24 cellular contexts compared by ENCODE assay signal in the genomic region with DNA sequence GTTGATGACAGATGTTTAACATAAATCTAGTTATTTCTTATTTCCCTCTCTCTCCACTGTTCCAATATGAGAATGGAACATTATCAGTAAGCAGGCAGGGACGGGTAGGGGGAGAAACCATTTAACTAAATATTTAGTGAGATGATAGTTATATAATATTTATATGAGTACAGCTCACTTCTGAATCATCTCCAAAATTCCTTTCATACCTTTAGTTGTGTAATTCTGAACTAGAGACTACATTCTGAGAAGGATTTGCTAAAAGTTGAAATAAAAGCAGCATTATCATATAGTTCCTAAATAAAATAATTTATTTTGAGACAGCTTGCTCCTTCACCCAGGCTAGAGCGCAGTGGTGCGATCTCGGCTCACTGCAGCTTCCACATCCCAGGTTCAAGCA. TPM values are rescaled to one million over a fixed set of nuclear protein-coding genes. Genes with fewer than 3 reads are reported as not detected.
"Had no signal": no experiment of that assay in that cellular context is flagged by ENCODE, and none has a peak within 500 bp of the region (broad histone marks: within the 10 kb centered on the region; RNA-seq: fewer than 3 reads in every experiment).

No MANE protein-coding gene starts in this region.

- H3K27ac Mint-ChIP-seq: activated CD4-positive, alpha-beta T cell treated with anti-CD3 and anti-CD28 coated beads, Interleukin-2, amount 10 ng/mL, durations not matched to agents 24 days and 14 days; activated CD8-positive, alpha-beta T cell treated with anti-CD3 and anti-CD28 coated beads for 36 hours; activated naive CD8-positive, alpha-beta T cell treated with anti-CD3 and anti-CD28 coated beads, Interleukin-2, amount 10 ng/mL, durations not matched to agents 7 days and 5 days; activated T-helper 2 cell treated with anti-CD3 and anti-CD28 coated beads, Interferon-gamma antibody, Interleukin-2, Interleukin-4, amounts not matched to agents 10 μg/mL and 5 μg/mL and 100 μg/mL, durations not matched to agents 14 hours and 24 hours and 36 hours; brain; memory B cell; neural progenitor cell; stimulated activated effector memory CD8-positive, alpha-beta T cell treated with anti-CD3 and anti-CD28 coated beads, Interleukin-12 subunit alpha, Interleukin-12 subunit beta, amount 100 ng/mL, for 72 hours had no signal

- H3K9ac ChIP-seq: neural progenitor cell had no signal

- H3K36me3 Mint-ChIP-seq: activated naive CD8-positive, alpha-beta T cell treated with anti-CD3 and anti-CD28 coated beads, Interleukin-2, amount 10 ng/mL, durations not matched to agents 7 days and 5 days; memory B cell; stimulated activated effector memory CD8-positive, alpha-beta T cell treated with anti-CD3 and anti-CD28 coated beads, Interleukin-12 subunit alpha, Interleukin-12 subunit beta, amount 100 ng/mL, for 72 hours had no signal

- H3K4me1 Mint-ChIP-seq: memory B cell had no signal

- H3K4me3 Mint-ChIP-seq: activated CD4-positive, alpha-beta T cell treated with anti-CD3 and anti-CD28 coated beads, Interleukin-2, amount 10 ng/mL, durations not matched to agents 24 days and 14 days; activated CD8-positive, alpha-beta T cell treated with anti-CD3 and anti-CD28 coated beads for 36 hours; activated naive CD8-positive, alpha-beta T cell treated with anti-CD3 and anti-CD28 coated beads, Interleukin-2, amount 10 ng/mL, durations not matched to agents 7 days and 5 days; brain; memory B cell; neural progenitor cell; stimulated activated effector memory CD8-positive, alpha-beta T cell treated with anti-CD3 and anti-CD28 coated beads, Interleukin-12 subunit alpha, Interleukin-12 subunit beta, amount 100 ng/mL, for 72 hours had no signal

- H3K4me1 ChIP-seq: heart left ventricle, prostate gland, right atrium auricular region, stomach had no signal

- ATAC-seq: activated CD8-positive, alpha-beta T cell treated with anti-CD3 and anti-CD28 coated beads for 36 hours; gastrocnemius medialis; heart left ventricle; left ventricle myocardium superior; stimulated activated effector memory CD8-positive, alpha-beta T cell treated with anti-CD3 and anti-CD28 coated beads, Interleukin-12 subunit alpha, Interleukin-12 subunit beta, amount 100 ng/mL, for 72 hours had no signal

- H3K4me3 ChIP-seq: gastrocnemius medialis, heart left ventricle, neural progenitor cell, prostate gland, right atrium auricular region, skin epidermis, stomach had no signal

- H3K27me3 ChIP-seq: gastrocnemius medialis, heart left ventricle, neural progenitor cell, right atrium auricular region, stomach had no signal

- H3K27me3 Mint-ChIP-seq: brain had no signal

- H3K9me3 ChIP-seq: gastrocnemius medialis, heart left ventricle, prostate gland, right atrium auricular region, stomach had no signal

- H3K27ac ChIP-seq: gastrocnemius medialis, heart left ventricle, neural progenitor cell, prostate gland, right atrium auricular region, skin epidermis, stomach had no signal

- H2AFZ ChIP-seq: neural progenitor cell had no signal

- H3K36me3 ChIP-seq: gastrocnemius medialis, heart left ventricle, neural progenitor cell, prostate gland, right atrium auricular region, stomach had no signal

- H3K4me2 ChIP-seq: neural progenitor cell had no signal

- H3K9me3 Mint-ChIP-seq: activated CD4-positive, alpha-beta T cell treated with anti-CD3 and anti-CD28 coated beads, Interleukin-2, amount 10 ng/mL, durations not matched to agents 24 days and 14 days; activated CD8-positive, alpha-beta T cell treated with anti-CD3 and anti-CD28 coated beads for 36 hours; activated naive CD8-positive, alpha-beta T cell treated with anti-CD3 and anti-CD28 coated beads, Interleukin-2, amount 10 ng/mL, durations not matched to agents 7 days and 5 days; activated T-helper 2 cell treated with anti-CD3 and anti-CD28 coated beads, Interferon-gamma antibody, Interleukin-2, Interleukin-4, amounts not matched to agents 10 μg/mL and 5 μg/mL and 100 μg/mL, durations not matched to agents 14 hours and 24 hours and 36 hours; brain; memory B cell; neural progenitor cell; stimulated activated effector memory CD8-positive, alpha-beta T cell treated with anti-CD3 and anti-CD28 coated beads, Interleukin-12 subunit alpha, Interleukin-12 subunit beta, amount 100 ng/mL, for 72 hours had no signal

- DNase-seq: activated CD4-positive, alpha-beta T cell treated with anti-CD3 and anti-CD28 coated beads, Interleukin-2, amount 10 ng/mL, durations not matched to agents 24 days and 14 days; activated CD4-positive, CD25-positive, alpha-beta regulatory T cell; activated CD8-positive, alpha-beta T cell treated with anti-CD3 and anti-CD28 coated beads for 36 hours; activated naive CD4-positive, alpha-beta T cell treated with Interleukin-2 at 50 U/mL for 16 hours; activated naive CD8-positive, alpha-beta T cell treated with anti-CD3 and anti-CD28 coated beads, Interleukin-2, amount 10 ng/mL, durations not matched to agents 7 days and 5 days; activated T-cell treated with anti-CD3 and anti-CD28 coated beads, Interleukin-2, amount 50 U/mL, for 1 hour; cerebellar nuclear complex; effector CD4-positive, alpha-beta T cell; gastrocnemius medialis; heart left ventricle; left ventricle myocardium superior; stimulated activated CD4-positive, alpha-beta T cell treated with anti-CD3 and anti-CD28 coated beads, Interleukin-4, amount 100 ng/mL, for 24 hours; stomach; T-helper 1 cell; T1000 had no signal

RNA-seq across cellular contexts. Expression of a gene that starts 51.3 kb away (rescaled TPM):
- total RNA-seq: activated CD4-positive, alpha-beta T cell treated with anti-CD3 and anti-CD28 coated beads, Interleukin-2, amount 10 ng/mL, durations not matched to agents 24 days and 14 days; activated CD8-positive, alpha-beta T cell treated with anti-CD3 and anti-CD28 coated beads for 36 hours; activated naive CD8-positive, alpha-beta T cell treated with anti-CD3 and anti-CD28 coated beads, Interleukin-2, amount 10 ng/mL, durations not matched to agents 7 days and 5 days; activated T-helper 2 cell treated with anti-CD3 and anti-CD28 coated beads, Interferon-gamma antibody, Interleukin-2, Interleukin-4, amounts not matched to agents 10 μg/mL and 5 μg/mL and 100 μg/mL, durations not matched to agents 14 hours and 24 hours and 36 hours; heart left ventricle; left ventricle myocardium superior; mononuclear cell; right atrium auricular region had no signal
